In the genomic region with DNA sequence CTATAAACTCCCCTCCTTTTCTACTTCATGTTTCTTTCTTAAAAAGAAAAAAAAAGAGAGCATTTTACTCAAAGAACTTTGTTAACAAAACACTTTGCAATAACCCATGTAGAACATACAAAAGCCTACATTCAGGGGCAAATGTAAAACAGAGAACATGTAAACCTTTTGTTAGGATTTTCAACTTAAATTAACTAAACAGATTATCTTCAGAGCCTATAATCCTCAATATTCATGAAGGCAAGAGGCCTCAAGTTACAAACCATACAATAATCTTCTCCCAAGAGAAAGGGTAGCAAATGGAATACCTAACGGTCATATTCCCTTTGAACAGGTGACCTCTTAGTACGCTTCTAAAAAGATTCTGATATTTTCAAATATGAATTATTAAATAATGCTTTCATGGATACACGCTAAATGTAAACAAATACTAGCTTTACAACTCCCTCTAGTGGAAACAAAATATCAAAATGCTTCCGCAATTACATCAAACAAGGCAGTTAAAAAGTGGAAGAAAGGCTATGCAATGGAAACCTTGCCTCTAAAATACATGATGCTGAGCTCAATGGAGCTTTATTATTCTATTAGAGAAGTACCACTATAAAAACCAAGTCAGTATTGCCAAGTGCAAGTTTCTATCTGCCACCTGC, we compare ENCODE assay signal across 7 cellular contexts. TPM values are rescaled to one million over a fixed set of nuclear protein-coding genes. Genes with fewer than 3 reads are reported as not detected.
DNase-seq lines count a peak whose midpoint lies in the region; FAIRE-seq and TF ChIP-seq lines count a peak whose summit lies in the region.

No MANE protein-coding gene starts in this region.

- DNase-seq in GM20000 (ENCODE audit: low spot score) (no peak), fibroblast of mammary gland (ENCODE audit: low read depth) (peak; percentile 59), small intestine (peak; percentile 64), H54 (ENCODE audit: insufficient read length, low spot score) (no peak), cerebellar nuclear complex (lab: John Stamatoyannopoulos, UW) (no peak), T-helper 1 cell (no peak)

- TF ChIP-seq POLR2A in H54 (IDR thresholded peaks at IDR 0.05; ENCODE audit: low read depth, low read length), result no peak

- no peaks in the 10 kb centered on the region for H3K9me2 ChIP-seq in OCI-LY1 (ENCODE audit: low read depth, low read length)

- no peak overlapping the region for H3K4me3 ChIP-seq in OCI-LY1 (ENCODE audit: low read depth, low read length, poor library complexity, severe bottlenecking)
- no peak overlapping the region for H3K4me3 ChIP-seq in fibroblast of mammary gland (ENCODE audit: control insufficient read depth, low read depth, low read length)
- no peak overlapping the region for H3K4me3 ChIP-seq in small intestine (ENCODE audit: low read depth in 1 of 2, low read length in 2 of 2)

- H3K9ac ChIP-seq in OCI-LY1 (ENCODE audit: low read length), result no peak overlapping the region

- TF ChIP-seq CTCF in GM20000 (IDR thresholded peaks at IDR 0.05; ENCODE audit: extremely low read depth, missing control alignments), result peak; percentile 38
- peak; percentile 67 for TF ChIP-seq CTCF in OCI-LY1 (IDR thresholded peaks at IDR 0.05; ENCODE audit: low read length)
- TF ChIP-seq CTCF in fibroblast of mammary gland (conservative IDR thresholded peaks at IDR 0.05; ENCODE audit: control insufficient read depth, insufficient read depth, low read depth, low read length), result peak; percentile 57

- H3K27ac ChIP-seq in OCI-LY1 (ENCODE audit: low read depth, low read length, poor library complexity, severe bottlenecking) (peak overlapping the region; percentile 40), small intestine (ENCODE audit: low read depth in 1 of 2, low read length in 1 of 2) (no peak overlapping the region)

- WGBS in small intestine, 3 donors, result 8 to 30% (median 23%) methylated on average over 4 of the region's 4 CpGs

- peaks cover 30% of the 10 kb centered on the region for H3K36me3 ChIP-seq in OCI-LY1 (ENCODE audit: insufficient read depth, low read length)
- H3K36me3 ChIP-seq in small intestine (ENCODE audit: control insufficient read depth in 2 of 2, insufficient read depth in 2 of 2, low read length in 2 of 2), result no peaks in the 10 kb centered on the region

- H2AFZ ChIP-seq in OCI-LY1 (ENCODE audit: low read length), result no peak overlapping the region

- H3F3A ChIP-seq in OCI-LY1 (ENCODE audit: insufficient read depth, low read length), result no peaks in the 10 kb centered on the region

- no peaks in the 10 kb centered on the region for H4K20me1 ChIP-seq in OCI-LY1 (ENCODE audit: insufficient read depth, low read length)

- FAIRE-seq in small intestine (lab: Jason Lieb, UNC), result peak; percentile 78
- FAIRE-seq in H54 (lab: Jason Lieb, UNC), result no peak

- H3K4me1 ChIP-seq in OCI-LY1 (ENCODE audit: insufficient read depth, low read length, severe bottlenecking), result peaks cover 13% of the 10 kb centered on the region
- no peaks in the 10 kb centered on the region for H3K4me1 ChIP-seq in small intestine (ENCODE audit: control insufficient read depth in 2 of 2, insufficient read depth in 1 of 2, low read depth in 1 of 2, low read length in 1 of 2)

- no peaks in the 10 kb centered on the region for H3K9me3 ChIP-seq in OCI-LY1 (ENCODE audit: low read length)
- no peaks in the 10 kb centered on the region for H3K9me3 ChIP-seq in small intestine (ENCODE audit: control insufficient read depth, low read depth)

- no peaks in the 10 kb centered on the region for H3K27me3 ChIP-seq in OCI-LY1 (ENCODE audit: insufficient read depth, low read length)
- no peaks in the 10 kb centered on the region for H3K27me3 ChIP-seq in small intestine (ENCODE audit: control insufficient read depth in 2 of 2, insufficient read depth in 2 of 2, low read length in 2 of 2)

- H3K4me2 ChIP-seq in OCI-LY1 (ENCODE audit: low read length), result peak overlapping the region; percentile 7; the same call in 1 of the 2 replicates

- peaks cover 52% of the 10 kb centered on the region for H3K79me2 ChIP-seq in OCI-LY1 (ENCODE audit: insufficient read depth, low read length)

RNA-seq across cellular contexts. Expression of gene CEP152, which starts 9.9 kb away (rescaled TPM):
- polyA plus RNA-seq in small intestine, result 1 to 10 TPM; 1.1 to 1.9 (median 1.3) TPM

Comparison
In these comparisons a context has a peak if more than half of its experiments do, and no peak if none do; other contexts are left out.
1. DNase-seq: peak in fibroblast of mammary gland (single experiment) and small intestine (single experiment); none in GM20000 (single experiment), H54 (single experiment), cerebellar nuclear complex (0 of 2) and T-helper 1 cell (0 of 5).
2. Peak in every context shown above with its lines, with median percentiles within 50 percentile points of each other: CTCF ChIP-seq.